In the genomic region with DNA sequence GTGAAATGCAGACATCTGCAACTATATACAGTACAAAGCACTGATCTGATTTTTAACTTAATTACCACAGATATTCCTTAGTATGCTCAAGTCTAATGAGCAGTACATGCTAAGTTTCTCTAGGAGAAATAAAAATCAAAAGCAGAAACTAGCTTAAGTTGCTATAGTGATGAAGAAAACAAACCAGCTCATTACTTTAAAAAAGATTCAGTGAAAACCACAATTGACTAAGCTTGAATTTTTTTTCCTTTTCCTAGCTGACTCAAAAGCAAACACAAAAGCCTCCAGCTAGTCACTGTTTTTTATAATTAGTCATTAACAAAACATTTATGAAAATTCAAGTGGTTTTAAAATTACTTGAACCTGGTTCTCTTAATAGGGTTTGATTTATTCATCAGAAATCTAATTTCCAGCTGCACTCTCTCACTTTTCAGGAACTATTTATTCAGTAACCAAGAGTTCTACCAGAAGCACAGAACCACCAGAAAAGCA, we compare ENCODE assay signal across 8 cellular contexts. TPM values are rescaled to one million over a fixed set of nuclear protein-coding genes. Genes with fewer than 3 reads are reported as not detected.
DNase-seq lines count a peak whose midpoint lies in the region; ATAC-seq and TF ChIP-seq lines count a peak whose summit lies in the region.
"Not testable (repeated sequence)": the region's sequence is repeated elsewhere in the genome, so short reads cannot be mapped to it uniquely, and the experiment has no call there.

No MANE protein-coding gene starts in this region.

- H3K27ac Mint-ChIP-seq in CD4-positive, alpha-beta T cell: peak overlapping the region; percentile 87
- peak overlapping the region; percentile 92 for H3K27ac Mint-ChIP-seq in memory B cell

- CTCF ChIA-PET in CD4-positive, alpha-beta T cell (lab: Charles Lee): interaction anchor here (0.9 to 2.0 kb wide), 3 partner anchors 8 to 144 kb away, joined by 3 to 8 read pairs (median 7); a partner anchor contains a TSS

- peak overlapping the region; percentile 42 for H3K4me3 Mint-ChIP-seq in CD4-positive, alpha-beta T cell
- not testable (repeated sequence) for H3K4me3 Mint-ChIP-seq in memory B cell

- not testable (repeated sequence) for TF ChIP-seq EP300 in stomach (IDR thresholded peaks at IDR 0.05)

- H3K27me3 Mint-ChIP-seq in CD4-positive, alpha-beta T cell; memory B cell: not testable (repeated sequence)

- not testable (repeated sequence) for H3K9me3 Mint-ChIP-seq in CD4-positive, alpha-beta T cell; memory B cell

- peaks cover 8 to 36% of the 10 kb centered on the region in 2 donors for H3K4me1 ChIP-seq in ascending aorta
- peaks cover 17 to 60% (median 33%) of the 10 kb centered on the region in 4 donors for H3K4me1 ChIP-seq in stomach

- H3K27ac ChIP-seq in CD4-positive, alpha-beta T cell (ENCODE audit: low read depth, low read length): not testable (repeated sequence)
- H3K27ac ChIP-seq in SK-N-MC: peak overlapping the region; percentile 70; the same call in 1 of the 2 replicates
- H3K27ac ChIP-seq in ascending aorta: peak overlapping the region; percentile 80 to 81
- peak overlapping the region in 4 of 5 donors; percentile 39 to 75 (median 66) for H3K27ac ChIP-seq in stomach

- POLR2A ChIA-PET in CD4-positive, alpha-beta T cell (lab: Charles Lee): interaction anchor here (0.7 to 2.3 kb wide), 2 partner anchors 8 to 11 kb away, joined by 3 to 8 read pairs; a partner anchor contains a TSS

- not testable (repeated sequence) for H3K9ac ChIP-seq in SK-N-MC (ENCODE audit: insufficient read length)

- peaks cover 37% of the 10 kb centered on the region for H3K36me3 Mint-ChIP-seq in CD4-positive, alpha-beta T cell (ENCODE audit: low read depth)
- H3K36me3 Mint-ChIP-seq in memory B cell: peaks cover 20% of the 10 kb centered on the region

- DNase-seq in CD4-positive, alpha-beta T cell; SK-N-MC (ENCODE audit: low read depth, low spot score); ascending aorta (ENCODE audit: low spot score in 2 of 2); memory B cell (ENCODE audit: low spot score in 2 of 2); stomach: not testable (repeated sequence)
- peak; percentile 66 for DNase-seq in fibroblast of gingiva (ENCODE audit: low read depth)

- H3K27me3 ChIP-seq in CD4-positive, alpha-beta T cell (ENCODE audit: control insufficient read depth, insufficient read depth, low read length); ascending aorta; stomach: not testable (repeated sequence)

- peak; percentile 72 for ATAC-seq in CD4-positive, alpha-beta T cell (ENCODE audit: poor library complexity)
- ATAC-seq in GM21381 (IDR thresholded peaks at IDR 0.05; ENCODE audit: unreplicated experiment) (peak; percentile 64), HG03342 (IDR thresholded peaks at IDR 0.05; ENCODE audit: unreplicated experiment) (peak; percentile 80), memory B cell (ENCODE audit: low read depth) (peak; percentile 77)

- TF ChIP-seq POLR2A in stomach (IDR thresholded peaks at IDR 0.05): not testable (repeated sequence)

- intact Hi-C loops in CD4-positive, alpha-beta T cell (cut with DNase I, micrococcal nuclease): loop anchor here in 1 of 2 experiments (1.0 kb wide), 1 partner anchor 113 kb away; no protein-coding TSS in a partner anchor
- intact Hi-C loops in ascending aorta (cut with DNase I); stomach (cut with DNase I; ENCODE audit: low total_unique reads): not testable (repeated sequence)

- H3K4me3 ChIP-seq in SK-N-MC: 0 out of 2 replicates have a peak overlapping the region, but pooled peaks have one; percentile 9
- not testable (repeated sequence) for H3K4me3 ChIP-seq in ascending aorta, stomach

- H3K4me1 Mint-ChIP-seq in CD4-positive, alpha-beta T cell (ENCODE audit: low read depth): peaks cover 72% of the 10 kb centered on the region
- peaks cover 27% of the 10 kb centered on the region for H3K4me1 Mint-ChIP-seq in memory B cell

- not testable (repeated sequence) for H3K9me3 ChIP-seq in CD4-positive, alpha-beta T cell (ENCODE audit: control insufficient read depth, low read length); SK-N-MC (ENCODE audit: low read depth, low read length); ascending aorta; stomach

- TF ChIP-seq CTCF in CD4-positive, alpha-beta T cell (IDR thresholded peaks at IDR 0.05); ascending aorta (IDR thresholded peaks at IDR 0.05); stomach (IDR thresholded peaks at IDR 0.05): not testable (repeated sequence)

- not testable (repeated sequence) for H3K36me3 ChIP-seq in SK-N-MC (ENCODE audit: insufficient read depth, low read length); ascending aorta
- peaks cover 0 to 15% (median 0%) of the 10 kb centered on the region in 4 donors for H3K36me3 ChIP-seq in stomach

RNA-seq across cellular contexts. Expression of a gene that starts 10.3 kb away (rescaled TPM):
- total RNA-seq in CD4-positive, alpha-beta T cell: 10 to 100 TPM; 81.0 to 82.4 TPM
- total RNA-seq in ascending aorta (134 TPM), stomach (100 to 1,000 TPM in 2 of 5 donors, 10 to 100 TPM in 3; 56.2 to 260 (median 71.1) TPM)
- polyA plus RNA-seq in stomach: 10 to 100 TPM; 50.6 to 76.8 (median 58.0) TPM

RNA-seq across cellular contexts. Expression of a gene that starts 10.7 kb away (rescaled TPM):
- 10 to 100 TPM; 20.6 to 23.0 TPM for total RNA-seq in CD4-positive, alpha-beta T cell
- total RNA-seq in ascending aorta (19.7 TPM), stomach (10 to 100 TPM; 11.6 to 76.2 (median 39.1) TPM)
- 10 to 100 TPM; 12.3 to 15.6 (median 13.4) TPM for polyA plus RNA-seq in stomach
